ENCODE assay signal across 7 cellular contexts in the genomic region with DNA sequence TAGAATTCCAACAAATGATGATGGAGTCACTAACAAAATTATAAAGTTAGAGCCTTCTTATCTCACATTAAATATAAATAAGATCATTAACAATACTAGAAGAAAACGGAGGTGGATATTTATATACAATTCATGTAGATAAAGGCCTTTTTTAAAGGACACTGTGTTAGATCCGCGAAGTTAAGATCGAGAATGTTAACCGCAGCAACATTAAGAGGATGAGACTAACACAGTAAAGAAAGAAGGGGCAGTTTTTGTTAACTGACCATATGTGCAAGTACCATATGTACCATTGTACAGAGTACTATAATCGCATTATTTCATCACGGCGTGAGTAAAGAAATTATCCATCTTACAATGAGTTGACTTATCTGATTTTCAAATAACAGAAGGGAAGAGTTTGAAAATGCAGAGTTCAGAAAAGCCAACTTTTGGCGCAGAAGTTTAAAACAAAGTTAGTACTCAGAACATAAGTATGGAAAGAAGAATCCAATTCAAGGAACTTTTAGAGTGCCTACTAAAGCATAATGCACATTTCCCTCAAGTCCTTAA. TPM values are rescaled to one million over a fixed set of nuclear protein-coding genes. Genes with fewer than 3 reads are reported as not detected.
A peak's percentile ranks its signal among the peaks of the same experiment; 100 is the strongest.
DNase-seq lines count a peak whose midpoint lies in the region; ATAC-seq and TF ChIP-seq lines count a peak whose summit lies in the region.

No MANE protein-coding gene starts in this region.

- no peaks in the 10 kb centered on the region for H3K27me3 Mint-ChIP-seq in T-helper 17 cell

- H3K4me1 Mint-ChIP-seq in T-helper 17 cell = peaks cover 30% of the 10 kb centered on the region
- peaks cover 32% of the 10 kb centered on the region for H3K4me1 Mint-ChIP-seq in stimulated activated effector memory CD8-positive, alpha-beta T cell treated with anti-CD3 and anti-CD28 coated beads, Interleukin-12 subunit alpha, Interleukin-12 subunit beta, amount 100 ng/mL, for 72 hours

- peak overlapping the region; percentile 89 for H3K4me2 ChIP-seq in hepatocyte

- H3K9me3 ChIP-seq in HEK293 (ENCODE audit: control insufficient read depth, insufficient read depth, low read depth, low read length) (no peaks in the 10 kb centered on the region), T-helper 17 cell (ENCODE audit: control insufficient read depth, low read length, poor library complexity, severe bottlenecking) (no peaks in the 10 kb centered on the region), hepatocyte (ENCODE audit: low read depth) (no peaks in the 10 kb centered on the region)

- no peaks in the 10 kb centered on the region for H3K27me3 ChIP-seq in hepatocyte

- POLR2A ChIA-PET in HEK293 (lab: Yijun Ruan, JAX) = interaction anchor here (1.0 to 2.3 kb wide), 2 partner anchors 11 to 112 kb away, joined by 3 to 10 read pairs; a partner anchor contains a TSS

- peaks cover 55% of the 10 kb centered on the region for H3K79me2 ChIP-seq in hepatocyte

- H4K20me1 ChIP-seq in hepatocyte (ENCODE audit: insufficient read depth, poor library complexity, severe bottlenecking) = no peaks in the 10 kb centered on the region

- DNase-seq in T-helper 17 cell (no peak), hepatocyte (ENCODE audit: low spot score) (no peak)
- DNase-seq in stimulated activated effector memory CD8-positive, alpha-beta T cell treated with anti-CD3 and anti-CD28 coated beads, Interleukin-12 subunit alpha, Interleukin-12 subunit beta, amount 100 ng/mL, for 72 hours (ENCODE audit: low spot score in 2 of 2) = no peak
- no peak for DNase-seq in activated CD4-positive, CD25-positive, alpha-beta regulatory T cell (lab: John Stamatoyannopoulos, UW)

- H3K9me2 ChIP-seq in hepatocyte (replicated peaks; ENCODE audit: insufficient read depth) = no peaks in the 10 kb centered on the region

- CTCF ChIA-PET in HEK293 (lab: Yijun Ruan, JAX) = interaction anchor here (0.7 kb wide), 1 partner anchor 33 kb away, joined by 3 read pairs; no protein-coding TSS in a partner anchor

- ATAC-seq in T-helper 17 cell (no peak), GM19452 (IDR thresholded peaks at IDR 0.05; ENCODE audit: unreplicated experiment) (no peak), GM21786 (IDR thresholded peaks at IDR 0.05; ENCODE audit: unreplicated experiment) (no peak)
- ATAC-seq in stimulated activated effector memory CD8-positive, alpha-beta T cell treated with anti-CD3 and anti-CD28 coated beads, Interleukin-12 subunit alpha, Interleukin-12 subunit beta, amount 100 ng/mL, for 72 hours = no peak

- H3K4me1 ChIP-seq in HEK293 (ENCODE audit: control insufficient read depth, insufficient read depth, low read length) (peaks cover 12% of the 10 kb centered on the region), hepatocyte (ENCODE audit: insufficient read depth) (peaks cover 23% of the 10 kb centered on the region)

- peak overlapping the region; percentile 95 for H3K27ac Mint-ChIP-seq in T-helper 17 cell
- H3K27ac Mint-ChIP-seq in stimulated activated effector memory CD8-positive, alpha-beta T cell treated with anti-CD3 and anti-CD28 coated beads, Interleukin-12 subunit alpha, Interleukin-12 subunit beta, amount 100 ng/mL, for 72 hours = peak overlapping the region; percentile 97

- H2AFZ ChIP-seq in hepatocyte = peak overlapping the region; percentile 84

- WGBS in hepatocyte (ENCODE audit: low lambda C conversion rate, missing lambda C conversion rate) = 82% methylated on average over 9 of the region's 9 CpGs

- peak overlapping the region; percentile 96 for H3K4me3 Mint-ChIP-seq in T-helper 17 cell
- H3K4me3 Mint-ChIP-seq in stimulated activated effector memory CD8-positive, alpha-beta T cell treated with anti-CD3 and anti-CD28 coated beads, Interleukin-12 subunit alpha, Interleukin-12 subunit beta, amount 100 ng/mL, for 72 hours = peak overlapping the region; percentile 90

- peak overlapping the region; percentile 89 for H3K4me3 ChIP-seq in HEK293 (ENCODE audit: low read depth, low read length)
- H3K4me3 ChIP-seq in hepatocyte = peak overlapping the region; percentile 91

- H3K36me3 Mint-ChIP-seq in T-helper 17 cell (ENCODE audit: low read depth) = peaks cover 2% of the 10 kb centered on the region
- peaks cover 15% of the 10 kb centered on the region for H3K36me3 Mint-ChIP-seq in stimulated activated effector memory CD8-positive, alpha-beta T cell treated with anti-CD3 and anti-CD28 coated beads, Interleukin-12 subunit alpha, Interleukin-12 subunit beta, amount 100 ng/mL, for 72 hours

- no peak overlapping the region for H3K27ac ChIP-seq in HEK293 (ENCODE audit: extremely low read depth, low read depth, low read length)
- H3K27ac ChIP-seq in hepatocyte = peak overlapping the region; percentile 98

- H3K9me3 Mint-ChIP-seq in stimulated activated effector memory CD8-positive, alpha-beta T cell treated with anti-CD3 and anti-CD28 coated beads, Interleukin-12 subunit alpha, Interleukin-12 subunit beta, amount 100 ng/mL, for 72 hours = no peaks in the 10 kb centered on the region

- no peak for TF ChIP-seq CTCF in HEK293 (tag by site-specific recombination; IDR thresholded peaks at IDR 0.05)
- no peak for TF ChIP-seq CTCF in hepatocyte (IDR thresholded peaks at IDR 0.05; ENCODE audit: poor library complexity)

- no peaks in the 10 kb centered on the region for H3K36me3 ChIP-seq in HEK293 (ENCODE audit: control insufficient read depth in 2 of 2, insufficient read depth in 1 of 2, low read length in 2 of 2)
- H3K36me3 ChIP-seq in hepatocyte (replicated peaks; ENCODE audit: insufficient read depth, low read depth) = no peaks in the 10 kb centered on the region

TF ChIP-seq in HEK293, 187 proteins besides CTCF, POLR2A, EP300 and RAD21:
- no peak for TF ChIP-seq ZNF747 (tag by site-specific recombination; IDR thresholded peaks at IDR 0.05)
- TF ChIP-seq, protein P1, sequence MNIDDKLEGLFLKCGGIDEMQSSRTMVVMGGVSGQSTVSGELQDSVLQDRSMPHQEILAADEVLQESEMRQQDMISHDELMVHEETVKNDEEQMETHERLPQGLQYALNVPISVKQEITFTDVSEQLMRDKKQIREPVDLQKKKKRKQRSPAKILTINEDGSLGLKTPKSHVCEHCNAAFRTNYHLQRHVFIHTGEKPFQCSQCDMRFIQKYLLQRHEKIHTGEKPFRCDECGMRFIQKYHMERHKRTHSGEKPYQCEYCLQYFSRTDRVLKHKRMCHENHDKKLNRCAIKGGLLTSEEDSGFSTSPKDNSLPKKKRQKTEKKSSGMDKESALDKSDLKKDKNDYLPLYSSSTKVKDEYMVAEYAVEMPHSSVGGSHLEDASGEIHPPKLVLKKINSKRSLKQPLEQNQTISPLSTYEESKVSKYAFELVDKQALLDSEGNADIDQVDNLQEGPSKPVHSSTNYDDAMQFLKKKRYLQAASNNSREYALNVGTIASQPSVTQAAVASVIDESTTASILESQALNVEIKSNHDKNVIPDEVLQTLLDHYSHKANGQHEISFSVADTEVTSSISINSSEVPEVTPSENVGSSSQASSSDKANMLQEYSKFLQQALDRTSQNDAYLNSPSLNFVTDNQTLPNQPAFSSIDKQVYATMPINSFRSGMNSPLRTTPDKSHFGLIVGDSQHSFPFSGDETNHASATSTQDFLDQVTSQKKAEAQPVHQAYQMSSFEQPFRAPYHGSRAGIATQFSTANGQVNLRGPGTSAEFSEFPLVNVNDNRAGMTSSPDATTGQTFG (tag by site-specific recombination; IDR thresholded peaks at IDR 0.05; ENCODE audit: borderline replicate concordance) = no peak
- TF ChIP-seq, protein P2, sequence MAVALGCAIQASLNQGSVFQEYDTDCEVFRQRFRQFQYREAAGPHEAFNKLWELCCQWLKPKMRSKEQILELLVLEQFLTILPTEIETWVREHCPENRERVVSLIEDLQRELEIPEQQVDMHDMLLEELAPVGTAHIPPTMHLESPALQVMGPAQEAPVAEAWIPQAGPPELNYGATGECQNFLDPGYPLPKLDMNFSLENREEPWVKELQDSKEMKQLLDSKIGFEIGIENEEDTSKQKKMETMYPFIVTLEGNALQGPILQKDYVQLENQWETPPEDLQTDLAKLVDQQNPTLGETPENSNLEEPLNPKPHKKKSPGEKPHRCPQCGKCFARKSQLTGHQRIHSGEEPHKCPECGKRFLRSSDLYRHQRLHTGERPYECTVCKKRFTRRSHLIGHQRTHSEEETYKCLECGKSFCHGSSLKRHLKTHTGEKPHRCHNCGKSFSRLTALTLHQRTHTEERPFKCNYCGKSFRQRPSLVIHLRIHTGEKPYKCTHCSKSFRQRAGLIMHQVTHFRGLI (tag by site-specific recombination; IDR thresholded peaks at IDR 0.05) = no peak
- 0 out of 2 replicates have a peak, but pooled peaks have one; percentile 3 for TF ChIP-seq ZBTB20 (tag by site-specific recombination; IDR thresholded peaks at IDR 0.05)

RNA-seq across cellular contexts. Expression of a gene that starts 1.4 kb away (rescaled TPM):
- total RNA-seq in T-helper 17 cell (10 to 100 TPM in 1 of 2 donors, 1 to 10 TPM in 1; 9.8 to 10.4 TPM), hepatocyte (25.6 and 31.0 TPM in 2 replicates)
- 10.8 and 13.1 TPM in 2 replicates for polyA plus RNA-seq in hepatocyte
